In genomic region chr3:113769551-113769950, GRCh38 we compare ENCODE assay signal across 9 cellular contexts. TPM values are rescaled to one million over a fixed set of nuclear protein-coding genes. Genes with fewer than 3 reads are reported as not detected.
DNase-seq lines count a peak whose midpoint lies in the region; ATAC-seq, FAIRE-seq and TF ChIP-seq lines count a peak whose summit lies in the region.
"Had no signal": no experiment of that assay in that cellular context is flagged by ENCODE, and none has a peak within 500 bp of the region (broad histone marks: within the 10 kb centered on the region; RNA-seq: fewer than 3 reads in every experiment).

No MANE protein-coding gene starts in this region.

- H3K27me3 Mint-ChIP-seq in astrocyte (ENCODE audit: low read depth, unreplicated experiment): no peaks in the 10 kb centered on the region
- no peaks in the 10 kb centered on the region for H3K27me3 Mint-ChIP-seq in effector memory CD8-positive, alpha-beta T cell

- no peak overlapping the region for H3K9ac ChIP-seq in astrocyte (ENCODE audit: low read length)

- H3K4me3 Mint-ChIP-seq in astrocyte (ENCODE audit: unreplicated experiment): no peak overlapping the region
- H3K4me3 Mint-ChIP-seq in effector memory CD8-positive, alpha-beta T cell: no peak overlapping the region
- H3K4me3 Mint-ChIP-seq: endodermal cell had no signal

- H3K4me1 Mint-ChIP-seq in astrocyte (ENCODE audit: low read depth, unreplicated experiment): peaks cover 11% of the 10 kb centered on the region
- H3K4me1 Mint-ChIP-seq in effector memory CD8-positive, alpha-beta T cell (ENCODE audit: low read depth in 2 of 2): peaks cover 8 to 15% of the 10 kb centered on the region in 2 donors
- H3K4me1 Mint-ChIP-seq: endodermal cell had no signal

- H3K36me3 ChIP-seq in astrocyte (ENCODE audit: insufficient read depth, low read length): no peaks in the 10 kb centered on the region
- no peaks in the 10 kb centered on the region for H3K36me3 ChIP-seq in mucosa of descending colon (ENCODE audit: low read depth)

- no peak overlapping the region for H2AFZ ChIP-seq in astrocyte (ENCODE audit: low read depth, low read length)

- H3K9me3 ChIP-seq in astrocyte (ENCODE audit: insufficient read depth, low read depth, low read length) (no peaks in the 10 kb centered on the region), mucosa of descending colon (no peaks in the 10 kb centered on the region)

- no peaks in the 10 kb centered on the region for H4K20me1 ChIP-seq in astrocyte (ENCODE audit: insufficient read depth, low read length)

- H3K27ac ChIP-seq in astrocyte (ENCODE audit: low read depth, low read length): no peak overlapping the region

- peaks cover 2% of the 10 kb centered on the region for H3K36me3 Mint-ChIP-seq in astrocyte (ENCODE audit: low read depth, unreplicated experiment)
- H3K36me3 Mint-ChIP-seq in effector memory CD8-positive, alpha-beta T cell (ENCODE audit: insufficient read depth): no peaks in the 10 kb centered on the region

- peak overlapping the region; percentile 55 for H3K27ac Mint-ChIP-seq in astrocyte (ENCODE audit: unreplicated experiment)
- H3K27ac Mint-ChIP-seq in effector memory CD8-positive, alpha-beta T cell: no peak overlapping the region
- H3K27ac Mint-ChIP-seq: endodermal cell had no signal

- no peak overlapping the region for H3K4me2 ChIP-seq in astrocyte (ENCODE audit: low read length)

- H3K4me1 ChIP-seq in astrocyte (ENCODE audit: insufficient read depth, low read length): peaks cover 4% of the 10 kb centered on the region
- no peaks in the 10 kb centered on the region for H3K4me1 ChIP-seq in mucosa of descending colon (ENCODE audit: low read depth)

- no peak for TF ChIP-seq CTCF in astrocyte (IDR thresholded peaks at IDR 0.05; ENCODE audit: insufficient read depth, low read depth, low read length)
- TF ChIP-seq CTCF in mucosa of descending colon (IDR thresholded peaks at IDR 0.05): no peak

- no peak overlapping the region for H3K4me3 ChIP-seq in astrocyte (ENCODE audit: insufficient read depth, low read depth, low read length)
- H3K4me3 ChIP-seq in mucosa of descending colon: no peak overlapping the region

- H3K79me2 ChIP-seq in astrocyte (ENCODE audit: insufficient read depth, low read length): peaks cover 8% of the 10 kb centered on the region

- FAIRE-seq in GM18507 (lab: Jason Lieb, UNC) (peak; percentile 53), astrocyte (lab: Jason Lieb, UNC) (no peak)

- no peaks in the 10 kb centered on the region for H3K27me3 ChIP-seq in astrocyte (ENCODE audit: insufficient read depth, low read length)

- DNase-seq in GM18507 (ENCODE audit: extremely low spot score, insufficient read length, low read depth): no peak
- DNase-seq in astrocyte (ENCODE audit: low read depth): peak; percentile 55
- no peak for DNase-seq in mucosa of descending colon
- DNase-seq in cortex of kidney (lab: John Stamatoyannopoulos, UW): no peak
- DNase-seq in mesenteric fat pad (ENCODE audit: low spot score): no peak
- DNase-seq in effector memory CD8-positive, alpha-beta T cell: no peak
- DNase-seq: endodermal cell had no signal

- no peaks in the 10 kb centered on the region for H3K9me3 Mint-ChIP-seq in astrocyte (ENCODE audit: unreplicated experiment)
- H3K9me3 Mint-ChIP-seq in effector memory CD8-positive, alpha-beta T cell: no peaks in the 10 kb centered on the region
- H3K9me3 Mint-ChIP-seq: endodermal cell had no signal

- ATAC-seq in HG02938 (IDR thresholded peaks at IDR 0.05; ENCODE audit: unreplicated experiment) (peak; percentile 86), mucosa of descending colon (peak; percentile 75), GM21515 (IDR thresholded peaks at IDR 0.05; ENCODE audit: unreplicated experiment) (no peak)
- no peak for ATAC-seq in effector memory CD8-positive, alpha-beta T cell (replicated peaks)

- intact Hi-C loops in mucosa of descending colon (cut with DNase I, micrococcal nuclease): no loop called here

RNA-seq across cellular contexts. Expression of gene ATP6V1A, which starts 22.7 kb away (rescaled TPM):
- 123 and 129 TPM in 2 replicates for total RNA-seq in astrocyte
- total RNA-seq in mucosa of descending colon: 10 to 100 TPM; 58.7 to 82.6 (median 65.7) TPM
- 69.5 TPM for total RNA-seq in mesenteric fat pad

RNA-seq across cellular contexts. Expression of gene NAA50, which starts 23.5 kb away (rescaled TPM):
- total RNA-seq in astrocyte (141 and 151 TPM in 2 replicates), mucosa of descending colon (10 to 100 TPM; 74.4 to 99.1 (median 95.9) TPM), mesenteric fat pad (175 TPM)

Comparison
In these comparisons a context has a peak if more than half of its experiments do, and no peak if none do; other contexts are left out.
1. ATAC-seq: peak in HG02938 (single experiment) and mucosa of descending colon (single experiment); none in GM21515 (single experiment) and effector memory CD8-positive, alpha-beta T cell (single experiment).